16 cellular contexts compared by ENCODE assay signal in the genomic region with DNA sequence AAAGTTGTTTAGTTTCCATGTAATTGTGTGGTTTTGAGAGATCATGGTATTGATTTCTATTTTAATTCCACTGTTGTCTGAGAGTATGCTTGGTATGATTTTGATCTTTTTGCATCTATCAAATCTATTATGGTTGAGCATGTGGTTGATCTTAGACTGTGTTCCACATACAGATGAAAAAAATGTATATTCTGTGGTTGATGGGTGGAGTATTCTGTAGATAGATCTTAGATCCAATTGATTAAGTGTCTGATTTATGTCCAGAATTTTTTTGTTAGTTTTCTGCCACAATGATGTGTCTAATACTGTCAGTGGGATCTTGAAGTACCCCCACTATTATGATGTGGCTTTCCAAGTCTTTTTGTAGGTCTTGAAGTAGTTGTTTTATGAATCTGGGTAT.
"Had no signal": no experiment of that assay in that cellular context is flagged by ENCODE, and none has a peak within 500 bp of the region (broad histone marks: within the 10 kb centered on the region; RNA-seq: fewer than 3 reads in every experiment).

No MANE protein-coding gene starts in this region.

- H3K4me3 Mint-ChIP-seq: memory B cell; natural killer cell; stimulated activated naive B cell treated with anti-CD40 and anti-IgM and Interleukin-4, amounts not matched to agents 10 μg/mL and 1 μg/mL and 100 μg/mL, for 72 hours had no signal

- H3K27me3 Mint-ChIP-seq: stimulated activated naive B cell treated with anti-CD40 and anti-IgM and Interleukin-4, amounts not matched to agents 10 μg/mL and 1 μg/mL and 100 μg/mL, for 72 hours had no signal

- ATAC-seq: foreskin keratinocyte; left ventricle myocardium superior; mucosa of descending colon; natural killer cell; stimulated activated naive B cell treated with anti-CD40 and anti-IgM and Interleukin-4, amounts not matched to agents 10 μg/mL and 1 μg/mL and 100 μg/mL, for 72 hours had no signal

- H3K9me3 ChIP-seq: neutrophil, uterus had no signal

- H3K27ac ChIP-seq: coronary artery, foreskin keratinocyte, neutrophil, parathyroid adenoma, tibial nerve, uterus had no signal

- DNase-seq: activated naive CD4-positive, alpha-beta T cell treated with anti-CD3 and anti-CD28 coated beads, Interleukin-2, amount 50 U/mL, for 16 hours; amniotic stem cell; foreskin keratinocyte; glutamatergic neuron; left ventricle myocardium superior; mucosa of descending colon; natural killer cell; stimulated activated CD4-positive, alpha-beta T cell treated with anti-CD3 and anti-CD28 coated beads, Interleukin-2, amount 100 ng/mL, for 48 hours; stimulated activated naive B cell treated with anti-CD40 and anti-IgM and Interleukin-4, amounts not matched to agents 10 μg/mL and 1 μg/mL and 100 μg/mL, for 72 hours; substantia nigra; uterus had no signal

- H3K27ac Mint-ChIP-seq: memory B cell; stimulated activated naive B cell treated with anti-CD40 and anti-IgM and Interleukin-4, amounts not matched to agents 10 μg/mL and 1 μg/mL and 100 μg/mL, for 72 hours had no signal

- H3K36me3 Mint-ChIP-seq: memory B cell had no signal

- H3K27me3 ChIP-seq: neutrophil, tibial nerve, uterus had no signal
